In the genomic region with DNA sequence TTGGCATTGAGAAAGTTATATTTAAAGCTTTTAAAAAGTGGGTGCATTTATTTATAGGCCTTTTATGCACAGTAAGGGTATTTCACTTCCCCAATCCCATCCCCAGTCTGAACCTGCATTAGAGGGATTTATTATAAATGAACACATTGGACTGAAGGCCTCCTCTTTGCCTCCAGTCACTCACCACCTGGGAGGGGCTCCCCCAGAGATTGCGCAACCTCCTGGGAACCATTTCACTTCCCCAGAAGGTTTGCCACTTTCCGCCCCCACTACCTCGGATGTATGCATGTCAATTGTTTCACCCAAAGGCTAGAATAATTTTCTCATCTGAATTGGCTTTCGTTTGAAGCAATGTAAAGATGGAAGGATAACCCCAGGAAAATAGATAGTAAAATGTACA, we compare ENCODE assay signal across 15 cellular contexts. TPM values are rescaled to one million over a fixed set of nuclear protein-coding genes. Genes with fewer than 3 reads are reported as not detected.
DNase-seq lines count a peak whose midpoint lies in the region; ATAC-seq, FAIRE-seq and TF ChIP-seq lines count a peak whose summit lies in the region.
"Had no signal": no experiment of that assay in that cellular context is flagged by ENCODE, and none has a peak within 500 bp of the region (broad histone marks: within the 10 kb centered on the region; RNA-seq: fewer than 3 reads in every experiment).

No MANE protein-coding gene starts in this region.

- H3K27ac ChIP-seq in K562 (ENCODE audit: extremely low read depth, low read depth, low read length) (no peak overlapping the region), esophagus muscularis mucosa (replicated peaks in 1 of 4) (no peak overlapping the region)
- H3K27ac ChIP-seq: epithelial cell of prostate, SJCRH30 had no signal

- no peaks in the 10 kb centered on the region for H3K79me2 ChIP-seq in K562 (ENCODE audit: control insufficient read depth, insufficient read depth, low read length)

- no peaks in the 10 kb centered on the region for H3K9me1 ChIP-seq in K562 (ENCODE audit: control insufficient read depth, insufficient read depth, low read length)

- CTCF ChIA-PET in K562 (lab: Yijun Ruan, JAX; ENCODE audit: low intra/inter-chr PET ratio), result no interaction called here

- H3K27me3 ChIP-seq in K562 (ENCODE audit: control insufficient read depth in 2 of 2, insufficient read depth in 2 of 2, low read length in 2 of 2) (no peaks in the 10 kb centered on the region), esophagus muscularis mucosa (no peaks in the 10 kb centered on the region)
- H3K27me3 ChIP-seq: SJCRH30 had no signal

- no peak for TF ChIP-seq CTCF in K562 (IDR thresholded peaks at IDR 0.05 in 2 of 3, conservative IDR thresholded peaks at IDR 0.05 in 1 of 3; ENCODE audit: insufficient read depth in 2 of 3, low read depth in 1 of 3, low read length in 3 of 3)
- TF ChIP-seq CTCF in esophagus muscularis mucosa (IDR thresholded peaks at IDR 0.05), result no peak

- TF ChIP-seq RAD21 in K562 (CRISPR knock-in tag; conservative IDR thresholded peaks at IDR 0.05 in 1 of 2, IDR thresholded peaks at IDR 0.05 in 1 of 2), result no peak

- H3K4me1 ChIP-seq in K562 (replicated peaks in 1 of 2; ENCODE audit: control insufficient read depth in 2 of 2, insufficient read depth in 2 of 2, low read length in 2 of 2), result no peaks in the 10 kb centered on the region
- H3K4me1 ChIP-seq in esophagus muscularis mucosa, result no peaks in the 10 kb centered on the region
- H3K4me1 ChIP-seq: SJCRH30 had no signal

- intact Hi-C loops in K562 (cut with micrococcal nuclease), result no loop called here
- intact Hi-C loops in esophagus muscularis mucosa (cut with DNase I), result no loop called here

- no peak for TF ChIP-seq POLR2A in K562 (conservative IDR thresholded peaks at IDR 0.05)
- TF ChIP-seq POLR2A in esophagus muscularis mucosa (IDR thresholded peaks at IDR 0.05; ENCODE audit: low read depth), result no peak

- no peak for TF ChIP-seq EP300 in K562 (IDR thresholded peaks at IDR 0.05; ENCODE audit: low read length)
- TF ChIP-seq EP300 in esophagus muscularis mucosa (IDR thresholded peaks at IDR 0.05), result no peak

- no peak for FAIRE-seq in K562 (lab: Jason Lieb, UNC)

- no peak overlapping the region for H3K9ac ChIP-seq in K562 (ENCODE audit: insufficient read depth in 1 of 2, low read depth in 2 of 2, low read length in 2 of 2)

- H2AFZ ChIP-seq in K562 (ENCODE audit: low read depth, low read length), result no peak overlapping the region

- in situ Hi-C loops in K562 (cut with MboI), result no loop called here

- H3K36me3 ChIP-seq in K562 (ENCODE audit: control insufficient read depth, insufficient read depth, low read length), result no peaks in the 10 kb centered on the region
- H3K36me3 ChIP-seq in esophagus muscularis mucosa, result no peaks in the 10 kb centered on the region
- H3K36me3 ChIP-seq: SJCRH30 had no signal

- H3K4me3 ChIP-seq in K562, result no peak overlapping the region
- no peak overlapping the region for H3K4me3 ChIP-seq in esophagus muscularis mucosa
- H3K4me3 ChIP-seq: SJCRH30 had no signal

- ATAC-seq in GM18858 (IDR thresholded peaks at IDR 0.05; ENCODE audit: unreplicated experiment) (peak; percentile 72), GM21619 (IDR thresholded peaks at IDR 0.05; ENCODE audit: unreplicated experiment) (peak; percentile 87), HG03354 (IDR thresholded peaks at IDR 0.05; ENCODE audit: poor library complexity, severe bottlenecking, unreplicated experiment) (peak; percentile 77), K562 (no peak)
- ATAC-seq: sciatic nerve had no signal

- POLR2A ChIA-PET in K562 (lab: Yijun Ruan, JAX), result no interaction called here

- BruUV-seq in K562 (replicated peaks; lab: Mats Ljungman, UMichigan), result no TSS peak

- H4K20me1 ChIP-seq in K562 (replicated peaks; ENCODE audit: control insufficient read depth, insufficient read depth, low read length), result no peaks in the 10 kb centered on the region

- H3K4me2 ChIP-seq in K562 (ENCODE audit: insufficient read depth, low read length), result no peak overlapping the region

- DNase-seq in K562 (ENCODE audit: extremely low read depth in 1 of 4, low spot score in 3 of 4) (peak in 3 of 4 experiments; percentile 8 to 27 (median 9)), esophagus muscularis mucosa (ENCODE audit: extremely low spot score) (no peak), COR-L47 (lab: John Stamatoyannopoulos, UW) (no peak)
- DNase-seq in stimulated activated CD4-positive, alpha-beta T cell treated with anti-CD3 and anti-CD28 coated beads, Interleukin-4, amount 100 ng/mL, for 1 hour, result no peak
- DNase-seq: C1 segment of cervical spinal cord, caudate nucleus, hypothalamus, NCI-H1417 treated with DMSO at 0.1 percent for 48 hours, NCI-H69, SJCRH30 had no signal

- no peaks in the 10 kb centered on the region for H3K9me3 ChIP-seq in K562 (replicated peaks; ENCODE audit: control insufficient read depth, insufficient read depth, low read depth, low read length)
- no peaks in the 10 kb centered on the region for H3K9me3 ChIP-seq in esophagus muscularis mucosa
- H3K9me3 ChIP-seq: SJCRH30 had no signal

- 19% methylated on average over 3 of the region's 4 CpGs for WGBS in K562 (ENCODE audit: insufficient coverage, low coverage, missing lambda C conversion rate)
- WGBS in esophagus muscularis mucosa, result 89% methylated on average over 4 of the region's 4 CpGs

TF ChIP-seq in K562, 482 proteins besides CTCF, POLR2A, EP300 and RAD21 (continues in another document):
- TF ChIP-seq, protein P1, sequence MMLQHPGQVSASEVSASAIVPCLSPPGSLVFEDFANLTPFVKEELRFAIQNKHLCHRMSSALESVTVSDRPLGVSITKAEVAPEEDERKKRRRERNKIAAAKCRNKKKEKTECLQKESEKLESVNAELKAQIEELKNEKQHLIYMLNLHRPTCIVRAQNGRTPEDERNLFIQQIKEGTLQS (IDR thresholded peaks at IDR 0.05), result peak; percentile 16; the same call in 1 of the 2 replicates
- TF ChIP-seq, protein P1 (CRISPR knock-in tag; conservative IDR thresholded peaks at IDR 0.05), result no peak
- TF ChIP-seq CEBPB (tag; IDR thresholded peaks at IDR 0.05), result peak; percentile 98
- TF ChIP-seq HNRNPH1 (optimal IDR thresholded peaks at IDR 0.05; ENCODE audit: low read depth, low read length), result no peak
- TF ChIP-seq, protein P2, sequence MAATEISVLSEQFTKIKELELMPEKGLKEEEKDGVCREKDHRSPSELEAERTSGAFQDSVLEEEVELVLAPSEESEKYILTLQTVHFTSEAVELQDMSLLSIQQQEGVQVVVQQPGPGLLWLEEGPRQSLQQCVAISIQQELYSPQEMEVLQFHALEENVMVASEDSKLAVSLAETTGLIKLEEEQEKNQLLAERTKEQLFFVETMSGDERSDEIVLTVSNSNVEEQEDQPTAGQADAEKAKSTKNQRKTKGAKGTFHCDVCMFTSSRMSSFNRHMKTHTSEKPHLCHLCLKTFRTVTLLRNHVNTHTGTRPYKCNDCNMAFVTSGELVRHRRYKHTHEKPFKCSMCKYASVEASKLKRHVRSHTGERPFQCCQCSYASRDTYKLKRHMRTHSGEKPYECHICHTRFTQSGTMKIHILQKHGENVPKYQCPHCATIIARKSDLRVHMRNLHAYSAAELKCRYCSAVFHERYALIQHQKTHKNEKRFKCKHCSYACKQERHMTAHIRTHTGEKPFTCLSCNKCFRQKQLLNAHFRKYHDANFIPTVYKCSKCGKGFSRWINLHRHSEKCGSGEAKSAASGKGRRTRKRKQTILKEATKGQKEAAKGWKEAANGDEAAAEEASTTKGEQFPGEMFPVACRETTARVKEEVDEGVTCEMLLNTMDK (IDR thresholded peaks at IDR 0.05; ENCODE audit: borderline replicate concordance, insufficient read depth, low read depth, low read length, poor library complexity, severe bottlenecking), result no peak
- TF ChIP-seq JUND (IDR thresholded peaks at IDR 0.05; ENCODE audit: borderline replicate concordance, low read depth, low read length), result no peak
- no peak for TF ChIP-seq JUND (tag; IDR thresholded peaks at IDR 0.05; ENCODE audit: borderline replicate concordance, low read depth, low read length)
- TF ChIP-seq RBM22 (IDR thresholded peaks at IDR 0.05; ENCODE audit: low read depth, low read length, poor library complexity, severe bottlenecking), result no peak
- TF ChIP-seq GTF2F1 (IDR thresholded peaks at IDR 0.05; ENCODE audit: low read depth, low read length), result no peak
- TF ChIP-seq, protein P3, sequence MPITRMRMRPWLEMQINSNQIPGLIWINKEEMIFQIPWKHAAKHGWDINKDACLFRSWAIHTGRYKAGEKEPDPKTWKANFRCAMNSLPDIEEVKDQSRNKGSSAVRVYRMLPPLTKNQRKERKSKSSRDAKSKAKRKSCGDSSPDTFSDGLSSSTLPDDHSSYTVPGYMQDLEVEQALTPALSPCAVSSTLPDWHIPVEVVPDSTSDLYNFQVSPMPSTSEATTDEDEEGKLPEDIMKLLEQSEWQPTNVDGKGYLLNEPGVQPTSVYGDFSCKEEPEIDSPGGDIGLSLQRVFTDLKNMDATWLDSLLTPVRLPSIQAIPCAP (CRISPR knock-in tag; IDR thresholded peaks at IDR 0.05; ENCODE audit: borderline replicate concordance), result no peak

RNA-seq across cellular contexts. Expression of a gene that starts 29.8 kb away (rescaled TPM):
- total RNA-seq in K562 (2011; cell fraction: chromatin; rRNA removed; ENCODE audit: low replicate concordance), result 0.05 and 0.16 TPM in 2 replicates
- not detected in 2 replicates for total RNA-seq in K562 (2011; cell fraction: nucleolus; rRNA removed)
- total RNA-seq in K562 (2011; cell fraction: nucleoplasm; rRNA removed), result 0.07 TPM in 1 of 2 replicates, not detected in the other
- total RNA-seq in K562 (2014; rRNA removed) (0.05 and 0.37 TPM in 2 replicates), K562 (2014; rRNA removed; fragmentation: Illumina TruSeq; extraction: Trizol) (0.06 and 0.07 TPM in 2 replicates), K562 (2015; rRNA removed; fragmentation: Illumina TruSeq; extraction: Trizol) (0.22 and 0.26 TPM in 2 replicates), K562 (2021) (0.29 and 0.33 TPM in 2 replicates), esophagus muscularis mucosa (100 to 1,000 TPM in 1 of 4 donors, 10 to 100 TPM in 3; 66.9 to 117 (median 71.6) TPM)
- polyA plus RNA-seq in K562 (2011; rRNA removed) (0.03 and 0.12 TPM in 2 replicates), K562 (2014; fragmentation: Illumina TruSeq; extraction: Trizol) (0.12 and 0.29 TPM in 2 replicates), K562 (2014; fragmentation: Nextera tagmentation; extraction: Ambion mirVana) (under 1 TPM; 0.01 to 0.04 TPM), K562 (2014; rRNA removed) (0.01 and 0.40 TPM in 2 replicates)
- 0.15 and 0.19 TPM in 2 replicates for polyA plus RNA-seq in K562 (2011; cell fraction: cytosol; rRNA removed)
- polyA plus RNA-seq in K562 (2011; cell fraction: nucleus; rRNA removed), result 0.04 and 0.17 TPM in 2 replicates
- polyA plus RNA-seq in K562 (2012), result 0.29 and 0.30 TPM in 2 replicates
- 0.46 and 0.60 TPM in 2 replicates for polyA minus RNA-seq in K562 (2011; rRNA and poly(A)+ RNA removed)
- polyA minus RNA-seq in K562 (2011; cell fraction: cytosol; rRNA and poly(A)+ RNA removed), result not detected in 2 replicates
- polyA minus RNA-seq in K562 (2011; cell fraction: nucleus; rRNA and poly(A)+ RNA removed), result 0.13 and 0.56 TPM in 2 replicates

Comparison
In these comparisons a context has a peak if more than half of its experiments do, and no peak if none do; other contexts are left out.
1. DNase-seq: peak in K562 (3 of 4); none in esophagus muscularis mucosa (single experiment), COR-L47 (single experiment) and stimulated activated CD4-positive, alpha-beta T cell treated with anti-CD3 and anti-CD28 coated beads, Interleukin-4, amount 100 ng/mL, for 1 hour (single experiment).
2. RNA of a gene that starts 29.8 kb away (total RNA-seq): 66.9 to 117 TPM in esophagus muscularis mucosa; 0.05 to 0.37 TPM in K562; every median in the first group is over 10 times any median in the second.